Comparison of ENCODE assay signal across 12 cellular contexts in genomic region chr6:158439255-158439654, GRCh38.
DNase-seq lines count a peak whose midpoint lies in the region; ATAC-seq and TF ChIP-seq lines count a peak whose summit lies in the region.
"Had no signal": no experiment of that assay in that cellular context is flagged by ENCODE, and none has a peak within 500 bp of the region (broad histone marks: within the 10 kb centered on the region; RNA-seq: fewer than 3 reads in every experiment).

No MANE protein-coding gene starts in this region.

- in situ Hi-C loops in gastrocnemius medialis (cut with MboI; ENCODE audit: low sequenced_read_pairs in 4 of 4) = no loop called here

- H3K27ac ChIP-seq in heart right ventricle = no peak overlapping the region
- H3K27ac ChIP-seq in gastrocnemius medialis = no peak overlapping the region

- intact Hi-C loops in heart right ventricle (cut with DNase I) = no loop called here
- intact Hi-C loops in gastrocnemius medialis (cut with DNase I; ENCODE audit: low total_unique reads) = no loop called here

- H3K4me3 ChIP-seq in heart right ventricle = no peak overlapping the region
- H3K4me3 ChIP-seq in gastrocnemius medialis = no peak overlapping the region

- H3K4me1 ChIP-seq in heart right ventricle = peaks cover 0 to 17% (median 6%) of the 10 kb centered on the region in 9 donors
- no peaks in the 10 kb centered on the region for H3K4me1 ChIP-seq in gastrocnemius medialis

- H3K27me3 ChIP-seq in heart right ventricle = no peaks in the 10 kb centered on the region
- no peaks in the 10 kb centered on the region for H3K27me3 ChIP-seq in gastrocnemius medialis

- TF ChIP-seq CTCF in heart right ventricle (IDR thresholded peaks at IDR 0.05) = no peak
- TF ChIP-seq CTCF in gastrocnemius medialis (IDR thresholded peaks at IDR 0.05 in 4 of 5, conservative IDR thresholded peaks at IDR 0.05 in 1 of 5) = no peak

- ATAC-seq in GM18502 (IDR thresholded peaks at IDR 0.05; ENCODE audit: poor library complexity, unreplicated experiment) (peak; percentile 95), GM21423 (IDR thresholded peaks at IDR 0.05; ENCODE audit: unreplicated experiment) (peak; percentile 96), HG03159 (IDR thresholded peaks at IDR 0.05; ENCODE audit: unreplicated experiment) (peak; percentile 95), heart right ventricle (no peak), gastrocnemius medialis (no peak)

- no peak for TF ChIP-seq POLR2A in gastrocnemius medialis (IDR thresholded peaks at IDR 0.05)

- no peaks in the 10 kb centered on the region for H3K9me3 ChIP-seq in heart right ventricle
- no peaks in the 10 kb centered on the region for H3K9me3 ChIP-seq in gastrocnemius medialis

- peak; percentile 9 for DNase-seq in SKM-1 (lab: John Stamatoyannopoulos, UW; ENCODE audit: unreplicated experiment)
- no peak for DNase-seq in heart right ventricle
- no peak for DNase-seq in stimulated activated naive CD4-positive, alpha-beta T cell treated with Interleukin-2 at 50 U/mL for 16 hours (lab: John Stamatoyannopoulos, UW)
- DNase-seq in globus pallidus (ENCODE audit: low spot score) = no peak
- DNase-seq in gastrocnemius medialis = no peak
- DNase-seq: activated CD4-positive, alpha-beta T cell treated with anti-CD3 and anti-CD28 coated beads for 48 hours; C1 segment of cervical spinal cord; NCI-H526; nucleus accumbens had no signal

- H3K36me3 ChIP-seq in heart right ventricle (peaks cover 0 to 11% (median 0%) of the 10 kb centered on the region in 9 donors), gastrocnemius medialis (no peaks in the 10 kb centered on the region)

Comparison
In these comparisons a context has a peak if more than half of its experiments do, and no peak if none do; other contexts are left out.
1. ATAC-seq: peak in GM18502 (single experiment), GM21423 (single experiment) and HG03159 (single experiment); none in heart right ventricle (0 of 8) and gastrocnemius medialis (0 of 2).